ENCODE assay signal across 8 cellular contexts in genomic region chr4:56466910-56467283, GRCh38. TPM values are rescaled to one million over a fixed set of nuclear protein-coding genes. Genes with fewer than 3 reads are reported as not detected.
DNase-seq lines count a peak whose midpoint lies in the region; ATAC-seq, FAIRE-seq and TF ChIP-seq lines count a peak whose summit lies in the region.

No MANE protein-coding gene starts in this region.

- H2AFZ ChIP-seq in PC-3 (ENCODE audit: low read length) (peak overlapping the region; percentile 74), neuron (ENCODE audit: low read depth, low read length) (peak overlapping the region; percentile 13)

- FAIRE-seq in GM19239 (lab: Jason Lieb, UNC), result no peak

- TF ChIP-seq CTCF in GM10248 (IDR thresholded peaks at IDR 0.05; ENCODE audit: control extremely low read depth, extremely low read depth, low read depth, missing control alignments) (no peak), PC-3 (conservative IDR thresholded peaks at IDR 0.05; ENCODE audit: low read depth, low read length) (no peak), endothelial cell (IDR thresholded peaks at IDR 0.05; ENCODE audit: unreplicated experiment) (no peak)

- no peaks in the 10 kb centered on the region for H3K9me3 Mint-ChIP-seq in endothelial cell (ENCODE audit: unreplicated experiment)

- H3K27ac ChIP-seq in PC-3 (ENCODE audit: low read length), result peak overlapping the region; percentile 75

- H3K9ac ChIP-seq in PC-3 (ENCODE audit: low read length), result peak overlapping the region; percentile 87

- no peaks in the 10 kb centered on the region for H3K9me2 ChIP-seq in PC-3 (replicated peaks; ENCODE audit: low read length)

- intact Hi-C loops in PC-3 (cut with micrococcal nuclease), result loop anchor here (1.0 to 2.0 kb wide), 2 partner anchors 30 to 80 kb away; partner anchors contain the start of genes AASDH and PAICS

- no peaks in the 10 kb centered on the region for H3F3A ChIP-seq in PC-3 (ENCODE audit: low read length, unreplicated experiment)

- peaks cover 12% of the 10 kb centered on the region for H3K27me3 Mint-ChIP-seq in endothelial cell (ENCODE audit: unreplicated experiment)

- H3K4me2 ChIP-seq in PC-3 (ENCODE audit: low read length), result peak overlapping the region; percentile 89

- H3K4me3 ChIP-seq in PC-3 (ENCODE audit: low read length) (peak overlapping the region; percentile 86), neuron (ENCODE audit: low read length) (peak overlapping the region; percentile 66)

- peaks cover 16% of the 10 kb centered on the region for H3K36me3 Mint-ChIP-seq in endothelial cell (ENCODE audit: low read depth, unreplicated experiment)

- POLR2A ChIA-PET in GM10248 (lab: Yijun Ruan, JAX), result interaction anchor here (0.7 to 2.4 kb wide), 2 partner anchors 30 to 518 kb away, joined by 3 to 19 read pairs; partner anchors contain the start of genes CEP135, PAICS and PPAT
- POLR2A ChIA-PET in PC-3 (lab: Charles Lee; ENCODE audit: unreplicated experiment), result interaction anchor here (0.5 kb wide), 1 partner anchor 511 kb away, joined by 4 read pairs; the partner anchor contains the start of gene NOA1

- no peaks in the 10 kb centered on the region for H3K27me3 ChIP-seq in PC-3 (ENCODE audit: low read length)
- no peaks in the 10 kb centered on the region for H3K27me3 ChIP-seq in neuron (ENCODE audit: insufficient read depth, low read length)

- CTCF ChIA-PET in GM10248 (lab: Yijun Ruan, JAX) (interaction anchor here (1.3 to 1.4 kb wide), 3 partner anchors 17 to 332 kb away, joined by 3 read pairs; no protein-coding TSS in a partner anchor), PC-3 (lab: Charles Lee) (no interaction called here)

- H3K9me3 ChIP-seq in PC-3 (ENCODE audit: low read length) (no peaks in the 10 kb centered on the region), neuron (ENCODE audit: low read length) (no peaks in the 10 kb centered on the region)

- no peak for ATAC-seq in PC-3

- peaks cover 19% of the 10 kb centered on the region for H4K20me1 ChIP-seq in PC-3 (ENCODE audit: low read length)

- peak overlapping the region; percentile 98 for H3K4me3 Mint-ChIP-seq in endothelial cell (ENCODE audit: unreplicated experiment)

- H3K79me2 ChIP-seq in PC-3 (ENCODE audit: low read length), result peaks cover 78% of the 10 kb centered on the region

- peaks cover 53% of the 10 kb centered on the region for H3K4me1 Mint-ChIP-seq in endothelial cell (ENCODE audit: unreplicated experiment)

- peak overlapping the region; percentile 96 for H3K27ac Mint-ChIP-seq in endothelial cell (ENCODE audit: unreplicated experiment)

- BruUV-seq in PC-3 (replicated peaks; lab: Mats Ljungman, UMichigan), result TSS peak; percentile 72

- H3K36me3 ChIP-seq in PC-3 (ENCODE audit: low read depth, low read length) (peaks cover 29% of the 10 kb centered on the region), neuron (ENCODE audit: insufficient read depth, low read length) (peaks cover 39% of the 10 kb centered on the region)

- DNase-seq in GM10248 (ENCODE audit: extremely low spot score) (peak; percentile 10), PC-3 (peak; percentile 19), endothelial cell (ENCODE audit: low spot score) (no peak), NCI-H1105 treated with DMSO at 0.1 percent for 48 hours (lab: John Stamatoyannopoulos, UW) (no peak), GM19239 (ENCODE audit: insufficient read length, low spot score) (no peak), kidney glomerular epithelial cell (lab: John Stamatoyannopoulos, UW) (no peak), COLO668 (lab: John Stamatoyannopoulos, UW; ENCODE audit: unreplicated experiment) (no peak)

- H3K4me1 ChIP-seq in PC-3 (ENCODE audit: insufficient read depth, low read length), result peaks cover 26% of the 10 kb centered on the region
- H3K4me1 ChIP-seq in neuron (ENCODE audit: insufficient read depth, low read length), result peaks cover 35% of the 10 kb centered on the region

RNA-seq across cellular contexts. Expression of gene SRP72, which starts 0.5 kb away (rescaled TPM):
- total RNA-seq in PC-3 (2014; rRNA removed) (102 and 118 TPM in 2 replicates), endothelial cell (ENCODE audit: unreplicated experiment) (142 TPM)

RNA-seq across cellular contexts. Expression of gene PAICS, which starts 30.8 kb away (rescaled TPM):
- total RNA-seq in PC-3 (2014; rRNA removed) (160 and 172 TPM in 2 replicates), endothelial cell (ENCODE audit: unreplicated experiment) (74.8 TPM)

RNA-seq across cellular contexts. Expression of gene PPAT, which starts 31.5 kb away (rescaled TPM):
- total RNA-seq in PC-3 (2014; rRNA removed) (31.7 and 35.9 TPM in 2 replicates), endothelial cell (ENCODE audit: unreplicated experiment) (13.3 TPM)

RNA-seq across cellular contexts. Expression of gene ARL9, which starts 38.7 kb away (rescaled TPM):
- total RNA-seq in PC-3 (2014; rRNA removed) (0.29 and 0.51 TPM in 2 replicates), endothelial cell (ENCODE audit: unreplicated experiment) (not detected)

Comparison
In these comparisons a context has a peak if more than half of its experiments do, and no peak if none do; other contexts are left out.
1. DNase-seq: peak in GM10248 (single experiment) and PC-3 (single experiment); none in endothelial cell (single experiment), NCI-H1105 treated with DMSO at 0.1 percent for 48 hours (single experiment), GM19239 (single experiment), kidney glomerular epithelial cell (single experiment) and COLO668 (single experiment).